In the genomic region with DNA sequence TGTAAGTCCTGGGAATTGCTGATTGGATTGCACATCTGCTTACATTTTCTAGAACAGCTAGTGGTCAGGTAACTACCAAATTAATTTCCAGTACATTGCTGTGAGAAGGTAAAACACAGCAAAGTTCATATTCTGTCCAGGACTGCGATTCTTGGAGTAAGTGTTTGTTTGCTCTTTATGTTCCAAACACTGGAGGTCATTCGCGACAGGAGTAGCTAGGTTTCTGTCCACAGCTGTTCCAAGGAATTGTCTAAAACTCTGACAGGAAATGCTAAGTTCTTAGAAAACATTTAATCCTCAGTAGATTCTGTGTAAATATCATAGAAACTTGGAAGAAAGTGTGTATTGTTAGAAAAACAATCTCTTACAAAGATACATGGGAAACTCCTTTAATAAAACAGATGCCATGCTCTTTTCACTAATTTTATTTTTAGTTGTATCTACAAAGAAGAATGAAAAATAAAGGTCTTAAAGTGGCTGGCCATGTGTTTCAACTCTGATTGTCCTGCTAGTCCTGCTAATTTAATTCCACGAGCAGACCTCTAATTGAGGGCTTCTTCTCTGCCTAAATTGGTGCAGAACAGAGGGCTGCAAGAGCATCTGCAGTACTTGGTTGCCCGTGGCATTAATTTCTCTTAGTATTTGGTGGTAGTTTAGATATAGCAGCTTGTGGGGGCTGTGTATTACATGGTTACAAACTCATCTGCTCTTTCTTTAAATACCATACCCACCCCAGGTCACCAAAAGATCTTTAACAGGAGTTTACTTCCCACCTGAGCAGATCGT, we compare ENCODE assay signal across 25 cellular contexts.
DNase-seq lines count a peak whose midpoint lies in the region; ATAC-seq and TF ChIP-seq lines count a peak whose summit lies in the region.
"Had no signal": no experiment of that assay in that cellular context is flagged by ENCODE, and none has a peak within 500 bp of the region (broad histone marks: within the 10 kb centered on the region; RNA-seq: fewer than 3 reads in every experiment).

No MANE protein-coding gene starts in this region.

- no peak for TF ChIP-seq CTCF in hepatocyte (IDR thresholded peaks at IDR 0.05; ENCODE audit: poor library complexity)
- TF ChIP-seq CTCF in foreskin keratinocyte (conservative IDR thresholded peaks at IDR 0.05) = no peak

- peak; percentile 50 for DNase-seq in NCI-H1092 treated with DMSO at 0.1 percent for 48 hours (lab: John Stamatoyannopoulos, UW)
- DNase-seq in NCI-H1092 (lab: John Stamatoyannopoulos, UW) = no peak
- DNase-seq in SJCRH30 = peak; percentile 19 to 63
- DNase-seq in hepatocyte (ENCODE audit: low spot score) = no peak
- peak; percentile 44 for DNase-seq in smooth muscle cell of the brain vasculature (ENCODE audit: low read depth, low spot score)
- DNase-seq in foreskin keratinocyte = no peak
- no peak for DNase-seq in amniotic stem cell (lab: John Stamatoyannopoulos, UW)
- DNase-seq: activated CD4-positive, alpha-beta T cell treated with anti-CD3 and anti-CD28 coated beads, Interleukin-2, amount 50 U/mL, for 48 hours; activated naive CD4-positive, alpha-beta T cell treated with anti-CD3 and anti-CD28 coated beads, Interleukin-2, amount 10 ng/mL, durations not matched to agents 7 days and 5 days; amygdala; cortex of kidney; H7; MG63; NCI-H1694; NCI-H524; stimulated activated naive CD4-positive, alpha-beta T cell; testis had no signal

- H3K4me2 ChIP-seq in hepatocyte = peak overlapping the region; percentile 60
- H3K4me2 ChIP-seq: neural progenitor cell had no signal

- H3K4me3 ChIP-seq in SJCRH30 (no peak overlapping the region), hepatocyte (no peak overlapping the region)
- H3K4me3 ChIP-seq: esophagus muscularis mucosa, K562, MG63, neural progenitor cell, prostate gland, SJSA1, testis, uterus had no signal

- H3K9me3 ChIP-seq in SJCRH30 (replicated peaks) = no peaks in the 10 kb centered on the region
- no peaks in the 10 kb centered on the region for H3K9me3 ChIP-seq in hepatocyte (ENCODE audit: low read depth)
- H3K9me3 ChIP-seq: esophagus muscularis mucosa, MG63, prostate gland, SJSA1, testis, uterus had no signal

- no peaks in the 10 kb centered on the region for H3K36me3 ChIP-seq in SJCRH30
- H3K36me3 ChIP-seq in hepatocyte (replicated peaks; ENCODE audit: insufficient read depth, low read depth) = no peaks in the 10 kb centered on the region
- H3K36me3 ChIP-seq: esophagus muscularis mucosa, MG63, neural progenitor cell, prostate gland, SJSA1, uterus had no signal

- H2AFZ ChIP-seq in hepatocyte = no peak overlapping the region
- H2AFZ ChIP-seq: neural progenitor cell had no signal

- H3K4me1 ChIP-seq in SJCRH30 (peaks cover 20% of the 10 kb centered on the region), hepatocyte (ENCODE audit: insufficient read depth) (peaks cover 42% of the 10 kb centered on the region), foreskin keratinocyte (no peaks in the 10 kb centered on the region)
- H3K4me1 ChIP-seq: prostate gland, testis, uterus had no signal

- H4K20me1 ChIP-seq in hepatocyte (ENCODE audit: insufficient read depth, poor library complexity, severe bottlenecking) = no peaks in the 10 kb centered on the region

- 39% methylated on average over 6 of the region's 6 CpGs for WGBS in hepatocyte (ENCODE audit: low lambda C conversion rate, missing lambda C conversion rate)

- H3K27ac ChIP-seq in SJCRH30 = peak overlapping the region; percentile 5; the same call in 1 of the 2 replicates
- H3K27ac ChIP-seq in hepatocyte = peak overlapping the region; percentile 26
- no peak overlapping the region for H3K27ac ChIP-seq in foreskin keratinocyte
- H3K27ac ChIP-seq: esophagus muscularis mucosa, neural progenitor cell, prostate gland, SJSA1, testis, uterus had no signal

- no peaks in the 10 kb centered on the region for H3K79me2 ChIP-seq in hepatocyte

- ATAC-seq in foreskin keratinocyte (no peak), HG03565 (IDR thresholded peaks at IDR 0.05; ENCODE audit: unreplicated experiment) (no peak)
- ATAC-seq: activated CD4-positive, CD25-positive, alpha-beta regulatory T cell treated with anti-CD3 and anti-CD28 coated beads, Interleukin-2, amount 50 U/mL, for 24 hours; K562 had no signal

- no peaks in the 10 kb centered on the region for H3K27me3 ChIP-seq in SJCRH30
- no peaks in the 10 kb centered on the region for H3K27me3 ChIP-seq in hepatocyte
- H3K27me3 ChIP-seq in foreskin keratinocyte = no peaks in the 10 kb centered on the region
- H3K27me3 ChIP-seq: esophagus muscularis mucosa, MG63, neural progenitor cell, SJSA1, testis, uterus had no signal

- H3K9me2 ChIP-seq in hepatocyte (replicated peaks; ENCODE audit: insufficient read depth) = no peaks in the 10 kb centered on the region

Comparison
In these comparisons a context has a peak if more than half of its experiments do, and no peak if none do; other contexts are left out.
1. DNase-seq: peak in NCI-H1092 treated with DMSO at 0.1 percent for 48 hours (single experiment), SJCRH30 (2 of 2) and smooth muscle cell of the brain vasculature (single experiment); none in NCI-H1092 (single experiment), hepatocyte (single experiment), foreskin keratinocyte (0 of 2) and amniotic stem cell (single experiment).